1 cellular context compared by ENCODE assay signal in the genomic region with DNA sequence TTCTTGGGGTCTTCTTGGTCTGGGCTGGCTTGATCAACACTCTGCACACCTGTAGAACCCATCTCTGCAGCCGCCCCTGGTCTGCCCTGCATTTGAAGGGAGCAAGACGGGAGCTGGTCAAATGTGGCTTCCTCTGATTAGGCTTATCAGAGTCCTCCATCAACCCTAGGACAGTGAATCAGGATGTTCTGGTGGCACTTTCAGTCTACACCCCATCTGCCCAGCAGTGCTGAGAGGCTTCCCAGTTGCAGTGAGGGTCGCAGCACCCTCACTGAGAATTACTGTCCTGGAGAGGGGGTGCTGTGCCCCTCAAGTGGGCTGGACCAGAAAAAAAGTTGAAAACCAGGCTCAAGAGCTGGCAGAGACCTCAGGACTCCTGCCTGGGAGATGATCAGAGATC.
TF ChIP-seq lines count a peak whose summit lies in the region.

No MANE protein-coding gene starts in this region.

TF ChIP-seq in K562, 482 proteins besides CTCF, POLR2A, EP300 and RAD21 (continued from another document and continues in another):
- TF ChIP-seq, protein P1, sequence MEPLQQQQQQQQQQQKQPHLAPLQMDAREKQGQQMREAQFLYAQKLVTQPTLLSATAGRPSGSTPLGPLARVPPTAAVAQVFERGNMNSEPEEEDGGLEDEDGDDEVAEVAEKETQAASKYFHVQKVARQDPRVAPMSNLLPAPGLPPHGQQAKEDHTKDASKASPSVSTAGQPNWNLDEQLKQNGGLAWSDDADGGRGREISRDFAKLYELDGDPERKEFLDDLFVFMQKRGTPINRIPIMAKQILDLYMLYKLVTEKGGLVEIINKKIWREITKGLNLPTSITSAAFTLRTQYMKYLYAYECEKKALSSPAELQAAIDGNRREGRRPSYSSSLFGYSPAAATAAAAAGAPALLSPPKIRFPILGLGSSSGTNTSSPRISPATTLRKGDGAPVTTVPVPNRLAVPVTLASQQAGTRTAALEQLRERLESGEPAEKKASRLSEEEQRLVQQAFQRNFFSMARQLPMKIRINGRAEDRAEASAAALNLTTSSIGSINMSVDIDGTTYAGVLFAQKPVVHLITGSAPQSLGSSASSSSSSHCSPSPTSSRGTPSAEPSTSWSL (CRISPR knock-in tag; IDR thresholded peaks at IDR 0.05; ENCODE audit: borderline replicate concordance): no peak
- TF ChIP-seq PURB (CRISPR knock-in tag; IDR thresholded peaks at IDR 0.05; ENCODE audit: low read depth) (no peak), SMARCE1 (IDR thresholded peaks at IDR 0.05) (peak; percentile 60; the same call in 1 of the 2 replicates), CBFB (CRISPR knock-in tag; IDR thresholded peaks at IDR 0.05) (no peak), MCM2 (IDR thresholded peaks at IDR 0.05; ENCODE audit: low read depth) (no peak), FOXK2 (conservative IDR thresholded peaks at IDR 0.05 in 1 of 2, IDR thresholded peaks at IDR 0.05 in 1 of 2; ENCODE audit: low read depth in 2 of 2) (no peak), ZNF444 (CRISPR knock-in tag; IDR thresholded peaks at IDR 0.05) (no peak), ZFP36 (IDR thresholded peaks at IDR 0.05; ENCODE audit: low read depth, low read length, partially characterized antibody) (no peak), MAFG (tag; conservative IDR thresholded peaks at IDR 0.05) (0 out of 2 replicates have a peak, but pooled peaks have one; percentile 24), ARID1B (IDR thresholded peaks at IDR 0.05) (peak; percentile 88), ZNF324 (CRISPR knock-in tag; IDR thresholded peaks at IDR 0.05) (no peak), NCOR1 (IDR thresholded peaks at IDR 0.05) (no peak; the same call in 1 of the 2 replicates), CHD1 (IDR thresholded peaks at IDR 0.05; ENCODE audit: low read length) (no peak), IRF2 (CRISPR knock-in tag; IDR thresholded peaks at IDR 0.05) (no peak), ZNF644 (tag; IDR thresholded peaks at IDR 0.05; ENCODE audit: low read depth) (no peak), ZKSCAN8 (CRISPR knock-in tag; IDR thresholded peaks at IDR 0.05) (no peak), ZNF830 (CRISPR knock-in tag; IDR thresholded peaks at IDR 0.05) (no peak), ZBED1 (IDR thresholded peaks at IDR 0.05) (no peak), LARP7 (IDR thresholded peaks at IDR 0.05) (no peak), ZNF217 (CRISPR knock-in tag; IDR thresholded peaks at IDR 0.05) (no peak), TAF1 (IDR thresholded peaks at IDR 0.05; ENCODE audit: control insufficient read depth, extremely low read depth, insufficient read depth, low read length, severe bottlenecking) (no peak), RBM22 (IDR thresholded peaks at IDR 0.05; ENCODE audit: low read depth, low read length, poor library complexity, severe bottlenecking) (no peak), HCFC1 (IDR thresholded peaks at IDR 0.05; ENCODE audit: low read depth, low read length) (no peak), RHOXF2B (CRISPR knock-in tag; conservative IDR thresholded peaks at IDR 0.05) (no peak), SUPT5H (IDR thresholded peaks at IDR 0.05) (no peak), RBM14 (IDR thresholded peaks at IDR 0.05; ENCODE audit: borderline replicate concordance, insufficient read depth, low read depth, low read length) (no peak), CEBPG (CRISPR knock-in tag; IDR thresholded peaks at IDR 0.05) (no peak), CEBPG (tag; conservative IDR thresholded peaks at IDR 0.05 in 1 of 2, IDR thresholded peaks at IDR 0.05 in 1 of 2) (no peak), PTBP1 (IDR thresholded peaks at IDR 0.05; ENCODE audit: low read depth, low read length) (no peak), RBM34 (IDR thresholded peaks at IDR 0.05; ENCODE audit: borderline replicate concordance, insufficient read depth, low read length) (no peak), ZNF766 (CRISPR knock-in tag; conservative IDR thresholded peaks at IDR 0.05) (peak; percentile 50; the same call in 1 of the 2 replicates), ASH1L (IDR thresholded peaks at IDR 0.05; ENCODE audit: borderline replicate concordance, low read depth, partially characterized antibody) (no peak), ZBTB7A (IDR thresholded peaks at IDR 0.05; ENCODE audit: borderline replicate concordance, control insufficient read depth, low read depth, low read length) (no peak), TRIM24 (IDR thresholded peaks at IDR 0.05) (no peak), NFYB (IDR thresholded peaks at IDR 0.05; ENCODE audit: extremely low read depth, insufficient read length) (no peak), CAMTA2 (CRISPR knock-in tag; conservative IDR thresholded peaks at IDR 0.05) (no peak), POLR2AphosphoS2 (IDR thresholded peaks at IDR 0.05; ENCODE audit: low read length) (no peak)
- TF ChIP-seq, protein P2, sequence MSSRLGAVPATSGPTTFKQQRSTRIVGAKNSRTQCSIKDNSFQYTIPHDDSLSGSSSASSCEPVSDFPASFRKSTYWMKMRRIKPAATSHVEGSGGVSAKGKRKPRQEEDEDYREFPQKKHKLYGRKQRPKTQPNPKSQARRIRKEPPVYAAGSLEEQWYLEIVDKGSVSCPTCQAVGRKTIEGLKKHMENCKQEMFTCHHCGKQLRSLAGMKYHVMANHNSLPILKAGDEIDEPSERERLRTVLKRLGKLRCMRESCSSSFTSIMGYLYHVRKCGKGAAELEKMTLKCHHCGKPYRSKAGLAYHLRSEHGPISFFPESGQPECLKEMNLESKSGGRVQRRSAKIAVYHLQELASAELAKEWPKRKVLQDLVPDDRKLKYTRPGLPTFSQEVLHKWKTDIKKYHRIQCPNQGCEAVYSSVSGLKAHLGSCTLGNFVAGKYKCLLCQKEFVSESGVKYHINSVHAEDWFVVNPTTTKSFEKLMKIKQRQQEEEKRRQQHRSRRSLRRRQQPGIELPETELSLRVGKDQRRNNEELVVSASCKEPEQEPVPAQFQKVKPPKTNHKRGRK (tag; IDR thresholded peaks at IDR 0.05): no peak
- TF ChIP-seq, protein P3, sequence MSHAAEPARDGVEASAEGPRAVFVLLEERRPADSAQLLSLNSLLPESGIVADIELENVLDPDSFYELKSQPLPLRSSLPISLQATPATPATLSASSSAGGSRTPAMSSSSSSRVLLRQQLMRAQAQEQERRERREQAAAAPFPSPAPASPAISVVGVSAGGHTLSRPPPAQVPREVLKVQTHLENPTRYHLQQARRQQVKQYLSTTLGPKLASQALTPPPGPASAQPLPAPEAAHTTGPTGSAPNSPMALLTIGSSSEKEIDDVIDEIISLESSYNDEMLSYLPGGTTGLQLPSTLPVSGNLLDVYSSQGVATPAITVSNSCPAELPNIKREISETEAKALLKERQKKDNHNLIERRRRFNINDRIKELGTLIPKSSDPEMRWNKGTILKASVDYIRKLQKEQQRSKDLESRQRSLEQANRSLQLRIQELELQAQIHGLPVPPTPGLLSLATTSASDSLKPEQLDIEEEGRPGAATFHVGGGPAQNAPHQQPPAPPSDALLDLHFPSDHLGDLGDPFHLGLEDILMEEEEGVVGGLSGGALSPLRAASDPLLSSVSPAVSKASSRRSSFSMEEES (CRISPR knock-in tag; IDR thresholded peaks at IDR 0.05): no peak
- TF ChIP-seq, protein P4, sequence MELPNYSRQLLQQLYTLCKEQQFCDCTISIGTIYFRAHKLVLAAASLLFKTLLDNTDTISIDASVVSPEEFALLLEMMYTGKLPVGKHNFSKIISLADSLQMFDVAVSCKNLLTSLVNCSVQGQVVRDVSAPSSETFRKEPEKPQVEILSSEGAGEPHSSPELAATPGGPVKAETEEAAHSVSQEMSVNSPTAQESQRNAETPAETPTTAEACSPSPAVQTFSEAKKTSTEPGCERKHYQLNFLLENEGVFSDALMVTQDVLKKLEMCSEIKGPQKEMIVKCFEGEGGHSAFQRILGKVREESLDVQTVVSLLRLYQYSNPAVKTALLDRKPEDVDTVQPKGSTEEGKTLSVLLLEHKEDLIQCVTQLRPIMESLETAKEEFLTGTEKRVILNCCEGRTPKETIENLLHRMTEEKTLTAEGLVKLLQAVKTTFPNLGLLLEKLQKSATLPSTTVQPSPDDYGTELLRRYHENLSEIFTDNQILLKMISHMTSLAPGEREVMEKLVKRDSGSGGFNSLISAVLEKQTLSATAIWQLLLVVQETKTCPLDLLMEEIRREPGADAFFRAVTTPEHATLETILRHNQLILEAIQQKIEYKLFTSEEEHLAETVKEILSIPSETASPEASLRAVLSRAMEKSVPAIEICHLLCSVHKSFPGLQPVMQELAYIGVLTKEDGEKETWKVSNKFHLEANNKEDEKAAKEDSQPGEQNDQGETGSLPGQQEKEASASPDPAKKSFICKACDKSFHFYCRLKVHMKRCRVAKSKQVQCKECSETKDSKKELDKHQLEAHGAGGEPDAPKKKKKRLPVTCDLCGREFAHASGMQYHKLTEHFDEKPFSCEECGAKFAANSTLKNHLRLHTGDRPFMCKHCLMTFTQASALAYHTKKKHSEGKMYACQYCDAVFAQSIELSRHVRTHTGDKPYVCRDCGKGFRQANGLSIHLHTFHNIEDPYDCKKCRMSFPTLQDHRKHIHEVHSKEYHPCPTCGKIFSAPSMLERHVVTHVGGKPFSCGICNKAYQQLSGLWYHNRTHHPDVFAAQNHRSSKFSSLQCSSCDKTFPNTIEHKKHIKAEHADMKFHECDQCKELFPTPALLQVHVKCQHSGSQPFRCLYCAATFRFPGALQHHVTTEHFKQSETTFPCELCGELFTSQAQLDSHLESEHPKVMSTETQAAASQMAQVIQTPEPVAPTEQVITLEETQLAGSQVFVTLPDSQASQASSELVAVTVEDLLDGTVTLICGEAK (IDR thresholded peaks at IDR 0.05): no peak
- TF ChIP-seq, protein P4 (CRISPR knock-in tag; IDR thresholded peaks at IDR 0.05): no peak
- TF ChIP-seq, protein P5, sequence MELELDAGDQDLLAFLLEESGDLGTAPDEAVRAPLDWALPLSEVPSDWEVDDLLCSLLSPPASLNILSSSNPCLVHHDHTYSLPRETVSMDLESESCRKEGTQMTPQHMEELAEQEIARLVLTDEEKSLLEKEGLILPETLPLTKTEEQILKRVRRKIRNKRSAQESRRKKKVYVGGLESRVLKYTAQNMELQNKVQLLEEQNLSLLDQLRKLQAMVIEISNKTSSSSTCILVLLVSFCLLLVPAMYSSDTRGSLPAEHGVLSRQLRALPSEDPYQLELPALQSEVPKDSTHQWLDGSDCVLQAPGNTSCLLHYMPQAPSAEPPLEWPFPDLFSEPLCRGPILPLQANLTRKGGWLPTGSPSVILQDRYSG (tag; conservative IDR thresholded peaks at IDR 0.05; ENCODE audit: low read depth): no peak
- TF ChIP-seq, protein P6, sequence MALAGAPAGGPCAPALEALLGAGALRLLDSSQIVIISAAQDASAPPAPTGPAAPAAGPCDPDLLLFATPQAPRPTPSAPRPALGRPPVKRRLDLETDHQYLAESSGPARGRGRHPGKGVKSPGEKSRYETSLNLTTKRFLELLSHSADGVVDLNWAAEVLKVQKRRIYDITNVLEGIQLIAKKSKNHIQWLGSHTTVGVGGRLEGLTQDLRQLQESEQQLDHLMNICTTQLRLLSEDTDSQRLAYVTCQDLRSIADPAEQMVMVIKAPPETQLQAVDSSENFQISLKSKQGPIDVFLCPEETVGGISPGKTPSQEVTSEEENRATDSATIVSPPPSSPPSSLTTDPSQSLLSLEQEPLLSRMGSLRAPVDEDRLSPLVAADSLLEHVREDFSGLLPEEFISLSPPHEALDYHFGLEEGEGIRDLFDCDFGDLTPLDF (CRISPR knock-in tag; IDR thresholded peaks at IDR 0.05): no peak
- TF ChIP-seq, protein P7, sequence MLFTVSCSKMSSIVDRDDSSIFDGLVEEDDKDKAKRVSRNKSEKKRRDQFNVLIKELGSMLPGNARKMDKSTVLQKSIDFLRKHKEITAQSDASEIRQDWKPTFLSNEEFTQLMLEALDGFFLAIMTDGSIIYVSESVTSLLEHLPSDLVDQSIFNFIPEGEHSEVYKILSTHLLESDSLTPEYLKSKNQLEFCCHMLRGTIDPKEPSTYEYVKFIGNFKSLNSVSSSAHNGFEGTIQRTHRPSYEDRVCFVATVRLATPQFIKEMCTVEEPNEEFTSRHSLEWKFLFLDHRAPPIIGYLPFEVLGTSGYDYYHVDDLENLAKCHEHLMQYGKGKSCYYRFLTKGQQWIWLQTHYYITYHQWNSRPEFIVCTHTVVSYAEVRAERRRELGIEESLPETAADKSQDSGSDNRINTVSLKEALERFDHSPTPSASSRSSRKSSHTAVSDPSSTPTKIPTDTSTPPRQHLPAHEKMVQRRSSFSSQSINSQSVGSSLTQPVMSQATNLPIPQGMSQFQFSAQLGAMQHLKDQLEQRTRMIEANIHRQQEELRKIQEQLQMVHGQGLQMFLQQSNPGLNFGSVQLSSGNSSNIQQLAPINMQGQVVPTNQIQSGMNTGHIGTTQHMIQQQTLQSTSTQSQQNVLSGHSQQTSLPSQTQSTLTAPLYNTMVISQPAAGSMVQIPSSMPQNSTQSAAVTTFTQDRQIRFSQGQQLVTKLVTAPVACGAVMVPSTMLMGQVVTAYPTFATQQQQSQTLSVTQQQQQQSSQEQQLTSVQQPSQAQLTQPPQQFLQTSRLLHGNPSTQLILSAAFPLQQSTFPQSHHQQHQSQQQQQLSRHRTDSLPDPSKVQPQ (CRISPR knock-in tag; IDR thresholded peaks at IDR 0.05; ENCODE audit: borderline replicate concordance): no peak
